Comparison of ENCODE assay signal across 19 cellular contexts in genomic region chr12:66275040-66275439, GRCh38. TPM values are rescaled to one million over a fixed set of nuclear protein-coding genes. Genes with fewer than 3 reads are reported as not detected.
DNase-seq lines count a peak whose midpoint lies in the region; ATAC-seq and TF ChIP-seq lines count a peak whose summit lies in the region.
"Had no signal": no experiment of that assay in that cellular context is flagged by ENCODE, and none has a peak within 500 bp of the region (broad histone marks: within the 10 kb centered on the region; RNA-seq: fewer than 3 reads in every experiment).

No MANE protein-coding gene starts in this region.

- peak overlapping the region; percentile 18 for H3K27ac Mint-ChIP-seq in activated T-helper 17 cell treated with anti-CD3 and anti-CD28 coated beads, Interleukin-2, amount 50 U/mL, for 72 hours
- H3K27ac Mint-ChIP-seq in CD8-positive, alpha-beta T cell = no peak overlapping the region

- no peaks in the 10 kb centered on the region for H3K27me3 Mint-ChIP-seq in activated T-helper 17 cell treated with anti-CD3 and anti-CD28 coated beads, Interleukin-2, amount 50 U/mL, for 72 hours
- H3K27me3 Mint-ChIP-seq in CD8-positive, alpha-beta T cell (ENCODE audit: low read depth) = no peaks in the 10 kb centered on the region
- H3K27me3 Mint-ChIP-seq: CD8-positive, alpha-beta memory T cell had no signal

- intact Hi-C loops in CD8-positive, alpha-beta T cell (cut with DNase I, micrococcal nuclease) = loop anchor here (5.0 kb wide), 2 partner anchors 37 to 432 kb away; no protein-coding TSS in a partner anchor

- CTCF ChIA-PET in CD8-positive, alpha-beta T cell (lab: Charles Lee) = interaction anchor here (9.6 kb wide), 1 partner anchor 132 kb away, joined by 136 read pairs; no protein-coding TSS in a partner anchor

- ATAC-seq in HG02610 (IDR thresholded peaks at IDR 0.05; ENCODE audit: unreplicated experiment) = peak; percentile 86
- ATAC-seq in activated T-helper 17 cell treated with anti-CD3 and anti-CD28 coated beads, Interleukin-2, amount 50 U/mL, for 72 hours (replicated peaks) = peak; percentile 66
- ATAC-seq in CD8-positive, alpha-beta T cell = no peak

- H3K36me3 ChIP-seq in CD8-positive, alpha-beta T cell (ENCODE audit: insufficient read depth, low read length) = no peaks in the 10 kb centered on the region
- H3K36me3 ChIP-seq: BLaER1 had no signal

- no peak overlapping the region for H3K4me3 Mint-ChIP-seq in activated T-helper 17 cell treated with anti-CD3 and anti-CD28 coated beads, Interleukin-2, amount 50 U/mL, for 72 hours
- H3K4me3 Mint-ChIP-seq in CD8-positive, alpha-beta T cell = no peak overlapping the region
- H3K4me3 Mint-ChIP-seq: CD8-positive, alpha-beta memory T cell had no signal

- H3K27ac ChIP-seq in HL-60 (replicated peaks) = 0 out of 2 replicates have a peak overlapping the region, but pooled peaks have one; percentile 11
- no peak overlapping the region for H3K27ac ChIP-seq in CD8-positive, alpha-beta T cell (ENCODE audit: low read depth, low read length)
- H3K27ac ChIP-seq: BLaER1, PC-9 had no signal

- H3K36me3 Mint-ChIP-seq in activated T-helper 17 cell treated with anti-CD3 and anti-CD28 coated beads, Interleukin-2, amount 50 U/mL, for 72 hours (ENCODE audit: low read depth) = no peaks in the 10 kb centered on the region
- no peaks in the 10 kb centered on the region for H3K36me3 Mint-ChIP-seq in CD8-positive, alpha-beta T cell
- H3K36me3 Mint-ChIP-seq: CD8-positive, alpha-beta memory T cell had no signal

- no peaks in the 10 kb centered on the region for H3K9me3 Mint-ChIP-seq in activated T-helper 17 cell treated with anti-CD3 and anti-CD28 coated beads, Interleukin-2, amount 50 U/mL, for 72 hours
- no peaks in the 10 kb centered on the region for H3K9me3 Mint-ChIP-seq in CD8-positive, alpha-beta T cell
- H3K9me3 Mint-ChIP-seq: CD8-positive, alpha-beta memory T cell had no signal

- DNase-seq in SIG-M5 treated with dmso at 0.1 percent for 504 hours (lab: John Stamatoyannopoulos, UW; ENCODE audit: unreplicated experiment) = peak; percentile 78
- no peak for DNase-seq in SIG-M5 (lab: John Stamatoyannopoulos, UW)
- no peak for DNase-seq in HL-60 (ENCODE audit: low read depth in 1 of 2, low spot score in 1 of 2)
- no peak for DNase-seq in kidney tubule cell (ENCODE audit: low spot score)
- no peak for DNase-seq in DMS53 (lab: John Stamatoyannopoulos, UW)
- DNase-seq in CD8-positive, alpha-beta T cell = no peak
- DNase-seq: 8988T; CD8-positive, alpha-beta memory T cell; DMS79 treated with DMSO at 0.1 percent for 48 hours; GOT3; KBM-7; NCI-H1105; NCI-H187; NCI-H226; NCI-H526; PC-9 had no signal

- H3K27me3 ChIP-seq in HL-60 (ENCODE audit: insufficient read depth, poor library complexity, severe bottlenecking) = no peaks in the 10 kb centered on the region
- H3K27me3 ChIP-seq in CD8-positive, alpha-beta T cell (ENCODE audit: insufficient read depth, low read length) = no peaks in the 10 kb centered on the region
- H3K27me3 ChIP-seq: BLaER1 had no signal

- no peaks in the 10 kb centered on the region for H3K9me3 ChIP-seq in CD8-positive, alpha-beta T cell (ENCODE audit: low read length)
- H3K9me3 ChIP-seq: BLaER1 had no signal

- H3K4me1 ChIP-seq in CD8-positive, alpha-beta T cell (ENCODE audit: insufficient read depth, low read length) = peaks cover 9% of the 10 kb centered on the region
- H3K4me1 ChIP-seq: BLaER1 had no signal

- POLR2A ChIA-PET in CD8-positive, alpha-beta T cell (lab: Charles Lee) = no interaction called here

- H3K4me3 ChIP-seq in HL-60 (replicated peaks; ENCODE audit: insufficient read depth, low read length) = no peak overlapping the region
- H3K4me3 ChIP-seq in CD8-positive, alpha-beta T cell (ENCODE audit: low read depth, low read length) = no peak overlapping the region
- H3K4me3 ChIP-seq: BLaER1, PC-9 had no signal

- TF ChIP-seq CTCF in HL-60 (IDR thresholded peaks at IDR 0.05; ENCODE audit: insufficient read depth, low read length) = no peak
- no peak for TF ChIP-seq CTCF in CD8-positive, alpha-beta T cell (IDR thresholded peaks at IDR 0.05)

- peaks cover 11% of the 10 kb centered on the region for H3K4me1 Mint-ChIP-seq in activated T-helper 17 cell treated with anti-CD3 and anti-CD28 coated beads, Interleukin-2, amount 50 U/mL, for 72 hours
- peaks cover 29% of the 10 kb centered on the region for H3K4me1 Mint-ChIP-seq in CD8-positive, alpha-beta T cell (ENCODE audit: low read depth)

RNA-seq across cellular contexts. Expression of gene HELB, which starts 27.3 kb away (rescaled TPM):
- total RNA-seq in activated T-helper 17 cell treated with anti-CD3 and anti-CD28 coated beads, Interleukin-2, amount 50 U/mL, for 72 hours = 10 to 100 TPM; 21.9 to 40.1 TPM
- total RNA-seq in CD8-positive, alpha-beta T cell = 10 to 100 TPM; 26.9 to 27.0 TPM
